Comparison of ENCODE assay signal across 8 cellular contexts in genomic region chr9:94213513-94214124, GRCh38. TPM values are rescaled to one million over a fixed set of nuclear protein-coding genes. Genes with fewer than 3 reads are reported as not detected.
DNase-seq lines count a peak whose midpoint lies in the region; ATAC-seq and TF ChIP-seq lines count a peak whose summit lies in the region.

No MANE protein-coding gene starts in this region.

- H3K4me3 Mint-ChIP-seq in activated T-cell treated with anti-CD3 and anti-CD28 coated beads, Interleukin-2, amount 50 U/mL, for 72 hours: peak overlapping the region; percentile 57 to 77
- no peak overlapping the region for H3K4me3 Mint-ChIP-seq in neural progenitor cell

- H3K9me3 Mint-ChIP-seq in activated T-cell treated with anti-CD3 and anti-CD28 coated beads, Interleukin-2, amount 50 U/mL, for 72 hours: no peaks in the 10 kb centered on the region
- no peaks in the 10 kb centered on the region for H3K9me3 Mint-ChIP-seq in neural progenitor cell

- WGBS in stomach, 5 donors: 9 to 16% (median 12%) methylated on average over 9 to 12 of the region's 12 CpGs

- H3K79me2 ChIP-seq in DND-41 (ENCODE audit: insufficient read depth, low read length) (no peaks in the 10 kb centered on the region), neural progenitor cell (ENCODE audit: low read depth) (no peaks in the 10 kb centered on the region)

- H3K36me3 ChIP-seq in DND-41 (ENCODE audit: insufficient read depth, low read length) (no peaks in the 10 kb centered on the region), MG63 (no peaks in the 10 kb centered on the region), neural progenitor cell (no peaks in the 10 kb centered on the region), stomach (no peaks in the 10 kb centered on the region)

- peaks cover 5% of the 10 kb centered on the region for H3K4me1 Mint-ChIP-seq in activated T-cell treated with anti-CD3 and anti-CD28 coated beads, Interleukin-2, amount 50 U/mL, for 72 hours (ENCODE audit: low read depth)
- no peaks in the 10 kb centered on the region for H3K4me1 Mint-ChIP-seq in neural progenitor cell

- no peak for TF ChIP-seq POLR2A in stomach (IDR thresholded peaks at IDR 0.05)

- intact Hi-C loops in stomach (cut with DNase I; ENCODE audit: low total_unique reads): loop anchor here (5.0 kb wide), 1 partner anchor 151 kb away; no protein-coding TSS in a partner anchor

- no peak overlapping the region for H3K27ac ChIP-seq in DND-41 (ENCODE audit: low read length)
- no peak overlapping the region for H3K27ac ChIP-seq in neural progenitor cell
- no peak overlapping the region for H3K27ac ChIP-seq in stomach

- peaks cover 15% of the 10 kb centered on the region for H3K27me3 Mint-ChIP-seq in activated T-cell treated with anti-CD3 and anti-CD28 coated beads, Interleukin-2, amount 50 U/mL, for 72 hours (ENCODE audit: low read depth)
- no peaks in the 10 kb centered on the region for H3K27me3 Mint-ChIP-seq in neural progenitor cell (ENCODE audit: insufficient read depth, low read depth)

- H3K4me2 ChIP-seq in DND-41 (ENCODE audit: insufficient read depth, low read length) (peak overlapping the region; percentile 42; the same call in 1 of the 2 replicates), neural progenitor cell (no peak overlapping the region)

- no peak overlapping the region for H3K27ac Mint-ChIP-seq in activated T-cell treated with anti-CD3 and anti-CD28 coated beads, Interleukin-2, amount 50 U/mL, for 72 hours
- no peak overlapping the region for H3K27ac Mint-ChIP-seq in neural progenitor cell

- no peak overlapping the region for H3K4me3 ChIP-seq in DND-41 (ENCODE audit: low read depth in 1 of 2, low read length in 2 of 2)
- H3K4me3 ChIP-seq in MG63: no peak overlapping the region
- H3K4me3 ChIP-seq in neural progenitor cell: no peak overlapping the region
- no peak overlapping the region for H3K4me3 ChIP-seq in stomach

- H2AFZ ChIP-seq in DND-41 (ENCODE audit: low read depth, low read length): 0 out of 2 replicates have a peak overlapping the region, but pooled peaks have one; percentile 51
- H2AFZ ChIP-seq in neural progenitor cell (replicated peaks): no peak overlapping the region

- no peak for TF ChIP-seq EP300 in stomach (IDR thresholded peaks at IDR 0.05)

- DNase-seq in DND-41 (peak; percentile 74), H4 (ENCODE audit: low spot score) (peak; percentile 70), MG63 (peak; percentile 55), RPMI7951 (ENCODE audit: low read depth) (peak; percentile 70), fibroblast of peridontal ligament (ENCODE audit: extremely low read depth) (peak; percentile 86), neural progenitor cell (ENCODE audit: low spot score) (peak; percentile 87), stomach (peak; percentile 77)
- peak; percentile 70 to 81 for DNase-seq in activated T-cell treated with anti-CD3 and anti-CD28 coated beads, Interleukin-2, amount 50 U/mL, for 72 hours

- no peaks in the 10 kb centered on the region for H3K27me3 ChIP-seq in DND-41 (ENCODE audit: insufficient read depth, low read length, poor library complexity)
- no peaks in the 10 kb centered on the region; the same call in 1 of the 2 replicates for H3K27me3 ChIP-seq in MG63
- H3K27me3 ChIP-seq in neural progenitor cell: no peaks in the 10 kb centered on the region
- peaks cover 0 to 6% (median 0%) of the 10 kb centered on the region in 3 donors for H3K27me3 ChIP-seq in stomach

- H4K20me1 ChIP-seq in DND-41 (ENCODE audit: insufficient read depth, low read length): no peaks in the 10 kb centered on the region
- no peaks in the 10 kb centered on the region for H4K20me1 ChIP-seq in neural progenitor cell (ENCODE audit: low read depth)

- ATAC-seq in DND-41 (ENCODE audit: insufficient read depth, low read depth): peak; percentile 99
- ATAC-seq in activated T-cell treated with anti-CD3 and anti-CD28 coated beads, Interleukin-2, amount 50 U/mL, for 72 hours (replicated peaks in 1 of 2): peak; percentile 98

- TF ChIP-seq CTCF in DND-41 (IDR thresholded peaks at IDR 0.05; ENCODE audit: borderline replicate concordance, extremely low read depth, low read length, poor library complexity, severe bottlenecking): peak; percentile 85
- TF ChIP-seq CTCF in neural progenitor cell (IDR thresholded peaks at IDR 0.05): peak; percentile 89
- TF ChIP-seq CTCF in stomach (IDR thresholded peaks at IDR 0.05): peak in 5 of 7 experiments; percentile 65 to 90 (median 87)

- H3K4me1 ChIP-seq in DND-41 (ENCODE audit: insufficient read depth, low read length): peaks cover 3% of the 10 kb centered on the region; the same call in 1 of the 2 replicates
- H3K4me1 ChIP-seq in neural progenitor cell: no peaks in the 10 kb centered on the region
- H3K4me1 ChIP-seq in stomach: peaks cover 0 to 9% (median 2%) of the 10 kb centered on the region in 4 donors

- H3F3A ChIP-seq in neural progenitor cell (ENCODE audit: low read depth): no peaks in the 10 kb centered on the region

- H3K9me3 ChIP-seq in DND-41 (ENCODE audit: insufficient read depth, low read length, severe bottlenecking) (no peaks in the 10 kb centered on the region), MG63 (no peaks in the 10 kb centered on the region), neural progenitor cell (ENCODE audit: low read depth) (no peaks in the 10 kb centered on the region), stomach (peaks cover 0 to 6% (median 0%) of the 10 kb centered on the region in 4 donors)

- H3K36me3 Mint-ChIP-seq in activated T-cell treated with anti-CD3 and anti-CD28 coated beads, Interleukin-2, amount 50 U/mL, for 72 hours (ENCODE audit: insufficient read depth in 2 of 2): no peaks in the 10 kb centered on the region
- H3K36me3 Mint-ChIP-seq in neural progenitor cell: no peaks in the 10 kb centered on the region

- no peak overlapping the region for H3K9ac ChIP-seq in DND-41 (ENCODE audit: low read depth, low read length)
- no peak overlapping the region for H3K9ac ChIP-seq in neural progenitor cell

RNA-seq across cellular contexts. Expression of gene ZNF169, which starts 45.5 kb away (rescaled TPM):
- total RNA-seq in H4 (2014; rRNA removed; shearing (Covaris generic)): 0.52 and 1.5 TPM in 2 replicates
- total RNA-seq in MG63 (2014; rRNA removed; shearing (Covaris generic); ENCODE audit: low replicate concordance): 1.6 and 4.0 TPM in 2 replicates
- total RNA-seq in RPMI7951 (2014; rRNA removed; shearing (Covaris generic)): 1.2 and 2.2 TPM in 2 replicates
- 1 to 10 TPM; 5.0 to 6.4 TPM for total RNA-seq in activated T-cell treated with anti-CD3 and anti-CD28 coated beads, Interleukin-2, amount 50 U/mL, for 72 hours
- total RNA-seq in neural progenitor cell (ENCODE audit: low replicate concordance): 9.4 and 14.4 TPM in 2 replicates
- total RNA-seq in stomach: 10 to 100 TPM in 2 of 5 donors, 1 to 10 TPM in 3; 1.3 to 13.2 (median 7.0) TPM
- 1 to 10 TPM in 2 of 3 donors, under 1 TPM in 1; 0.93 to 1.3 (median 1.1) TPM for polyA plus RNA-seq in stomach
